15 cellular contexts compared by ENCODE assay signal in the genomic region with DNA sequence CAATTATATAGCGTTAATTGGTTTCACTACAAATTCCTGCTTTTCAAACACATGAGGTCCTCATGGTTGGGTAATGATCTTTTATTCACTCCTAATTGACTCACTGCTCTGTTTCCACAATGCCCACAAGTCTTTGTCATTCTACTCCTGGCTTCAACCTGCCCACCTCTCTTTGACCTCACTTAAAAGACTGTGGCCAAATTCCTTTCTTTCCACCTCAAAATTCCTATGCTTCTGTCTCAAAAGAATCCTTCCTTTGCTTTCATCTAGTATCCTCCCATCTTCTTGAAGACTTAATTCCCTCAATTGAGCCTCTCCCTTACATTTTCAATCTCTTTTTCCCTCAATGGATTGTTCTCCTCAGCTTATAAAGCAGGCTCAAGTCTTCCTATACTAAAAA.
"Had no signal": no experiment of that assay in that cellular context is flagged by ENCODE, and none has a peak within 500 bp of the region (broad histone marks: within the 10 kb centered on the region; RNA-seq: fewer than 3 reads in every experiment).

No MANE protein-coding gene starts in this region.

- H3K79me2 ChIP-seq: parathyroid adenoma had no signal

- H3K36me3 Mint-ChIP-seq: activated naive CD8-positive, alpha-beta T cell treated with anti-CD3 and anti-CD28 coated beads, Interleukin-2, amount 10 ng/mL, durations not matched to agents 7 days and 5 days; mesothelial cell of epicardium had no signal

- H2AFZ ChIP-seq: parathyroid adenoma had no signal

- H3K4me1 ChIP-seq: colonic mucosa, parathyroid adenoma had no signal

- H3K4me3 ChIP-seq: colonic mucosa, stomach, thoracic aorta had no signal

- H3K4me3 Mint-ChIP-seq: activated CD8-positive, alpha-beta T cell treated with anti-CD3 and anti-CD28 coated beads for 36 hours; activated naive CD8-positive, alpha-beta T cell treated with anti-CD3 and anti-CD28 coated beads, Interleukin-2, amount 10 ng/mL, durations not matched to agents 7 days and 5 days; activated T-cell treated with anti-CD3 and anti-CD28 coated beads, Interleukin-2, amount 50 U/mL, for 72 hours; mesothelial cell of epicardium had no signal

- DNase-seq: activated CD4-positive, alpha-beta T cell treated with anti-CD3 and anti-CD28 coated beads for 4 hours; activated CD8-positive, alpha-beta memory T cell treated with anti-CD3 and anti-CD28 coated beads, Interleukin-2, amount 50 U/mL, for 4 hours; activated CD8-positive, alpha-beta T cell treated with anti-CD3 and anti-CD28 coated beads for 36 hours; activated gamma-delta T cell treated with Interleukin-2 at 50 U/mL for 16 hours; activated naive CD8-positive, alpha-beta T cell treated with anti-CD3 and anti-CD28 coated beads, Interleukin-2, amount 10 ng/mL, durations not matched to agents 7 days and 5 days; activated T-cell treated with anti-CD3 and anti-CD28 coated beads, Interleukin-2, amount 50 U/mL, for 72 hours; anterior cingulate cortex; colonic mucosa; stimulated activated CD4-positive, alpha-beta T cell treated with anti-CD3 and anti-CD28 coated beads, Interleukin-4, amount 100 ng/mL, for 4 hours; stomach; WERI-Rb-1 had no signal

- H3K27me3 ChIP-seq: colonic mucosa had no signal

- FAIRE-seq: frontal cortex had no signal

- H3K9me3 ChIP-seq: colonic mucosa, stomach, thoracic aorta had no signal

- H3K27ac ChIP-seq: colonic mucosa, parathyroid adenoma, stomach, thoracic aorta, WERI-Rb-1 had no signal

- H3K9me3 Mint-ChIP-seq: activated CD8-positive, alpha-beta T cell treated with anti-CD3 and anti-CD28 coated beads for 36 hours; activated naive CD8-positive, alpha-beta T cell treated with anti-CD3 and anti-CD28 coated beads, Interleukin-2, amount 10 ng/mL, durations not matched to agents 7 days and 5 days; activated T-cell treated with anti-CD3 and anti-CD28 coated beads, Interleukin-2, amount 50 U/mL, for 72 hours; mesothelial cell of epicardium had no signal

- H3K9ac ChIP-seq: parathyroid adenoma had no signal

- H3K36me3 ChIP-seq: colonic mucosa, stomach, thoracic aorta, WERI-Rb-1 had no signal

- ATAC-seq: activated CD8-positive, alpha-beta T cell treated with anti-CD3 and anti-CD28 coated beads for 36 hours; activated T-cell treated with anti-CD3 and anti-CD28 coated beads, Interleukin-2, amount 50 U/mL, for 72 hours had no signal

- H3K27ac Mint-ChIP-seq: activated CD8-positive, alpha-beta T cell treated with anti-CD3 and anti-CD28 coated beads for 36 hours; activated naive CD8-positive, alpha-beta T cell treated with anti-CD3 and anti-CD28 coated beads, Interleukin-2, amount 10 ng/mL, durations not matched to agents 7 days and 5 days; activated T-cell treated with anti-CD3 and anti-CD28 coated beads, Interleukin-2, amount 50 U/mL, for 72 hours; mesothelial cell of epicardium had no signal
